23 cellular contexts compared by ENCODE assay signal in the genomic region with DNA sequence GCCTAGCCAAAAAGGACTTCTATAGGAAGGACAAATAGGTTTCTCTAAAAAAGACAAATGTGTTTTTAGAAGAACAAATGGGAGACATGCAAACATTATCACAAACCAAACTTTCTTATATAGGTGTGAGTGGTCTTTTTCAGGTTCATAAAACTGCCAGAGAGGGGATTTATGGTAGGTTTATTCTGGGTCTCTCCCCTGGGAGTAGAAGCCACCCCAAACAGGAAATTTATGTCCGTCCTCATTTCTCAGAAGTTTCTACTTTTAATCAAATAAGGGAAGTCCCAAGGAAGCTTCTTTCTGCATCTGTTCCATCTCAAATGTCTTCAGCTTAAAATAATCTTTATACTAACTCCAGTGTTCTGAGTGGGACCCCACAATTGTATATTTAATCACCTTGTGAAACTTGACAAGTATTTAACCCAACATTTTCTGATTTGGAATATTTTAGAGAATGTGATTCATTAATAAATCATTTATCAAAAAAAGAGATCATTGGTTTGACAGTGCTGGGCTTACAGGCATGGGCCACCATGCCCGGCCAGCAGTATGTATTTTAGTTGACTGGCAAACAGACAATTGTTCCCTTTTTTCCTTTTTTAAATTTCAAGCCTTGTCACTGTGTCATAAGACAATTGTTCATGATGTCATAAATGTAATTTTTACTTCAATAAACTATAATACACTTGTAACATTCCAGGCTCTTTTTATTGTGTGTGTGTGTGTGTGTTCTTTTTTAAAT. TPM values are rescaled to one million over a fixed set of nuclear protein-coding genes. Genes with fewer than 3 reads are reported as not detected.
DNase-seq lines count a peak whose midpoint lies in the region; ATAC-seq and TF ChIP-seq lines count a peak whose summit lies in the region.
"Had no signal": no experiment of that assay in that cellular context is flagged by ENCODE, and none has a peak within 500 bp of the region (broad histone marks: within the 10 kb centered on the region; RNA-seq: fewer than 3 reads in every experiment).

No MANE protein-coding gene starts in this region.

- H3K27ac ChIP-seq in HCT116 (ENCODE audit: low read depth, low read length) = no peak overlapping the region
- H3K27ac ChIP-seq: C4-2B, cardiac muscle cell, gastroesophageal sphincter, neutrophil, SJCRH30, tibial artery had no signal

- H4K20me1 ChIP-seq in HCT116 (ENCODE audit: insufficient read depth) = no peaks in the 10 kb centered on the region

- H3K4me1 ChIP-seq in HCT116 (ENCODE audit: control insufficient read depth in 1 of 2, insufficient read depth in 2 of 2, low read length in 2 of 2) = peaks cover 0 to 13% of the 10 kb centered on the region in 2 experiments; a peak in 2 of 4 replicates
- H3K4me1 ChIP-seq: SJCRH30 had no signal

- no peak for TF ChIP-seq RAD21 in HCT116 (IDR thresholded peaks at IDR 0.05; ENCODE audit: low read depth)

- H3K36me3 ChIP-seq in HCT116 (ENCODE audit: control insufficient read depth in 1 of 2, insufficient read depth in 2 of 2, low read length in 2 of 2) = no peaks in the 10 kb centered on the region
- H3K36me3 ChIP-seq: cardiac muscle cell, gastroesophageal sphincter, neutrophil, SJCRH30, tibial artery had no signal

- H3K9me3 Mint-ChIP-seq in activated CD8-positive, alpha-beta T cell treated with anti-CD3 and anti-CD28 coated beads for 36 hours = no peaks in the 10 kb centered on the region
- H3K9me3 Mint-ChIP-seq in activated CD8-positive, alpha-beta T cell treated with anti-CD3 and anti-CD28 coated beads, Interleukin-2, amount 10 ng/mL, durations not matched to agents 7 days and 5 days (ENCODE audit: insufficient read depth) = no peaks in the 10 kb centered on the region
- H3K9me3 Mint-ChIP-seq in nephron progenitor cell (peaks cover 3% of the 10 kb centered on the region), HFFc6 (no peaks in the 10 kb centered on the region)
- H3K9me3 Mint-ChIP-seq: activated T-helper 2 cell treated with anti-CD3 and anti-CD28 coated beads, Interferon-gamma antibody, Interleukin-2, Interleukin-4, amounts not matched to agents 10 μg/mL and 5 μg/mL and 100 μg/mL, durations not matched to agents 14 hours and 24 hours and 36 hours had no signal

- intact Hi-C loops in activated CD8-positive, alpha-beta T cell treated with anti-CD3 and anti-CD28 coated beads for 36 hours (cut with micrococcal nuclease) = no loop called here
- intact Hi-C loops in HCT116 (cut with micrococcal nuclease) = no loop called here

- H3K27me3 Mint-ChIP-seq in activated CD8-positive, alpha-beta T cell treated with anti-CD3 and anti-CD28 coated beads for 36 hours = no peaks in the 10 kb centered on the region
- H3K27me3 Mint-ChIP-seq in activated CD8-positive, alpha-beta T cell treated with anti-CD3 and anti-CD28 coated beads, Interleukin-2, amount 10 ng/mL, durations not matched to agents 7 days and 5 days (ENCODE audit: low read depth) = no peaks in the 10 kb centered on the region
- H3K27me3 Mint-ChIP-seq in nephron progenitor cell (ENCODE audit: low read depth, poor library complexity) (peaks cover 8% of the 10 kb centered on the region), HFFc6 (ENCODE audit: insufficient read depth) (no peaks in the 10 kb centered on the region; the same call in 1 of the 2 replicates)
- H3K27me3 Mint-ChIP-seq: activated CD8-positive, alpha-beta memory T cell treated with anti-CD3 and anti-CD28 coated beads, Interleukin-2, amount 10 ng/mL, durations not matched to agents 7 days and 5 days had no signal

- ATAC-seq in activated CD8-positive, alpha-beta T cell treated with anti-CD3 and anti-CD28 coated beads for 36 hours = no peak
- ATAC-seq in activated CD8-positive, alpha-beta T cell treated with anti-CD3 and anti-CD28 coated beads, Interleukin-2, amount 10 ng/mL, durations not matched to agents 7 days and 5 days = no peak
- ATAC-seq in HCT116 = no peak
- no peak for ATAC-seq in GM21526 (IDR thresholded peaks at IDR 0.05; ENCODE audit: low FRiP score, unreplicated experiment)
- ATAC-seq: activated CD4-positive, CD25-positive, alpha-beta regulatory T cell treated with anti-CD3 and anti-CD28 coated beads, Interleukin-2, amount 50 U/mL, for 24 hours; activated CD8-positive, alpha-beta memory T cell treated with anti-CD3 and anti-CD28 coated beads, Interleukin-2, amount 10 ng/mL, durations not matched to agents 7 days and 5 days; gastroesophageal sphincter; mucosa of descending colon; PC-3 had no signal

- H3K36me3 Mint-ChIP-seq in activated CD8-positive, alpha-beta T cell treated with anti-CD3 and anti-CD28 coated beads for 36 hours (ENCODE audit: low read depth) = no peaks in the 10 kb centered on the region
- peaks cover 6% of the 10 kb centered on the region for H3K36me3 Mint-ChIP-seq in activated CD8-positive, alpha-beta T cell treated with anti-CD3 and anti-CD28 coated beads, Interleukin-2, amount 10 ng/mL, durations not matched to agents 7 days and 5 days (ENCODE audit: low read depth)
- H3K36me3 Mint-ChIP-seq in nephron progenitor cell (ENCODE audit: low read depth) (peaks cover 6% of the 10 kb centered on the region), HFFc6 (ENCODE audit: low read depth) (no peaks in the 10 kb centered on the region)
- H3K36me3 Mint-ChIP-seq: activated CD8-positive, alpha-beta memory T cell treated with anti-CD3 and anti-CD28 coated beads, Interleukin-2, amount 10 ng/mL, durations not matched to agents 7 days and 5 days had no signal

- 0 out of 2 replicates have a peak, but pooled peaks cover 8% of the 10 kb centered on the region for H3K79me2 ChIP-seq in HCT116 (ENCODE audit: insufficient read depth, low read length)

- no peak overlapping the region for H3K4me3 ChIP-seq in HCT116 (replicated peaks in 1 of 2; ENCODE audit: low read depth in 1 of 2, low read length in 2 of 2)
- H3K4me3 ChIP-seq: cardiac muscle cell, gastroesophageal sphincter, mucosa of descending colon, SJCRH30, tibial artery had no signal

- no peaks in the 10 kb centered on the region for H3K9me2 ChIP-seq in HCT116 (ENCODE audit: insufficient read depth)

- H3K27me3 ChIP-seq in HCT116 (ENCODE audit: insufficient read depth, low read length) = no peaks in the 10 kb centered on the region
- H3K27me3 ChIP-seq: cardiac muscle cell, gastroesophageal sphincter, neutrophil, SJCRH30, tibial artery had no signal

- no peak for TF ChIP-seq POLR2A in HCT116 (IDR thresholded peaks at IDR 0.05; ENCODE audit: borderline replicate concordance, extremely low read depth, insufficient read depth, insufficient read length)

- no peak overlapping the region for H3K9ac ChIP-seq in HCT116 (ENCODE audit: low read length)

- peak overlapping the region; percentile 31; the same call in 1 of the 2 replicates for H3K4me2 ChIP-seq in HCT116 (ENCODE audit: low read length)

- no peak for DNase-seq in activated CD8-positive, alpha-beta T cell treated with anti-CD3 and anti-CD28 coated beads for 36 hours
- DNase-seq in activated CD8-positive, alpha-beta T cell treated with anti-CD3 and anti-CD28 coated beads, Interleukin-2, amount 10 ng/mL, durations not matched to agents 7 days and 5 days = no peak
- DNase-seq in HCT116 (ENCODE audit: low read depth, low spot score) (no peak), NAMALWA (ENCODE audit: low spot score) (peak; percentile 54), nephron progenitor cell (no peak), HFFc6 (no peak)
- DNase-seq in activated naive CD4-positive, alpha-beta T cell treated with Interleukin-2 at 50 U/mL for 16 hours = no peak
- DNase-seq: activated CD8-positive, alpha-beta memory T cell treated with anti-CD3 and anti-CD28 coated beads, Interleukin-2, amount 10 ng/mL, durations not matched to agents 7 days and 5 days; IMR-90; mucosa of descending colon; NCI-H1105; NCI-H2107; NCI-H526; PC-3; SJCRH30; tibial artery had no signal

- H3K27ac Mint-ChIP-seq in activated CD8-positive, alpha-beta T cell treated with anti-CD3 and anti-CD28 coated beads for 36 hours = peak overlapping the region; percentile 25
- no peak overlapping the region for H3K27ac Mint-ChIP-seq in activated CD8-positive, alpha-beta T cell treated with anti-CD3 and anti-CD28 coated beads, Interleukin-2, amount 10 ng/mL, durations not matched to agents 7 days and 5 days
- H3K27ac Mint-ChIP-seq in nephron progenitor cell = peak overlapping the region; percentile 66
- no peak overlapping the region for H3K27ac Mint-ChIP-seq in HFFc6
- H3K27ac Mint-ChIP-seq: activated CD8-positive, alpha-beta memory T cell treated with anti-CD3 and anti-CD28 coated beads, Interleukin-2, amount 10 ng/mL, durations not matched to agents 7 days and 5 days; activated T-helper 2 cell treated with anti-CD3 and anti-CD28 coated beads, Interferon-gamma antibody, Interleukin-2, Interleukin-4, amounts not matched to agents 10 μg/mL and 5 μg/mL and 100 μg/mL, durations not matched to agents 14 hours and 24 hours and 36 hours had no signal

- no peak overlapping the region for H3K4me3 Mint-ChIP-seq in activated CD8-positive, alpha-beta T cell treated with anti-CD3 and anti-CD28 coated beads for 36 hours
- no peak overlapping the region for H3K4me3 Mint-ChIP-seq in activated CD8-positive, alpha-beta T cell treated with anti-CD3 and anti-CD28 coated beads, Interleukin-2, amount 10 ng/mL, durations not matched to agents 7 days and 5 days
- H3K4me3 Mint-ChIP-seq in nephron progenitor cell (no peak overlapping the region), HFFc6 (no peak overlapping the region)
- H3K4me3 Mint-ChIP-seq: activated CD8-positive, alpha-beta memory T cell treated with anti-CD3 and anti-CD28 coated beads, Interleukin-2, amount 10 ng/mL, durations not matched to agents 7 days and 5 days had no signal

- no peak for TF ChIP-seq CTCF in activated CD8-positive, alpha-beta T cell treated with anti-CD3 and anti-CD28 coated beads for 36 hours (IDR thresholded peaks at IDR 0.05)
- TF ChIP-seq CTCF in HCT116 (IDR thresholded peaks at IDR 0.05 in 2 of 3, conservative IDR thresholded peaks at IDR 0.05 in 1 of 3; ENCODE audit: borderline replicate concordance in 1 of 3, insufficient read depth in 1 of 3, low read depth in 2 of 3, low read length in 2 of 3) (no peak), nephron progenitor cell (IDR thresholded peaks at IDR 0.05) (no peak), HFFc6 (IDR thresholded peaks at IDR 0.05) (no peak)

- peaks cover 7% of the 10 kb centered on the region for H3K4me1 Mint-ChIP-seq in activated CD8-positive, alpha-beta T cell treated with anti-CD3 and anti-CD28 coated beads for 36 hours (ENCODE audit: low read depth)
- peaks cover 7% of the 10 kb centered on the region for H3K4me1 Mint-ChIP-seq in activated CD8-positive, alpha-beta T cell treated with anti-CD3 and anti-CD28 coated beads, Interleukin-2, amount 10 ng/mL, durations not matched to agents 7 days and 5 days (ENCODE audit: low read depth)
- peaks cover 8% of the 10 kb centered on the region for H3K4me1 Mint-ChIP-seq in nephron progenitor cell
- peaks cover 6% of the 10 kb centered on the region; the same call in 1 of the 2 replicates for H3K4me1 Mint-ChIP-seq in HFFc6 (ENCODE audit: low read depth)

- H3K9me3 ChIP-seq in HCT116 (ENCODE audit: control insufficient read depth in 1 of 2, insufficient read depth in 1 of 2, low read depth in 1 of 2, low read length in 2 of 2) = no peaks in the 10 kb centered on the region
- H3K9me3 ChIP-seq: gastroesophageal sphincter, mucosa of descending colon, neutrophil, SJCRH30, tibial artery had no signal

- BruUV-seq in HCT116 (replicated peaks; lab: Mats Ljungman, UMichigan) = no TSS peak

- POLR2A ChIA-PET in activated CD8-positive, alpha-beta T cell treated with anti-CD3 and anti-CD28 coated beads for 36 hours (lab: Charles Lee) = interaction anchor here (1.5 kb wide), 1 partner anchor 13 kb away, joined by 7 read pairs; no protein-coding TSS in a partner anchor
- POLR2A ChIA-PET in activated CD8-positive, alpha-beta T cell treated with anti-CD3 and anti-CD28 coated beads, Interleukin-2, amount 10 ng/mL, durations not matched to agents 7 days and 5 days (lab: Charles Lee) = no interaction called here
- POLR2A ChIA-PET in HCT116 (lab: Charles Lee) = no interaction called here

- H2AFZ ChIP-seq in HCT116 (ENCODE audit: low read depth, low read length, poor library complexity, severe bottlenecking) = no peak overlapping the region

- RAD21 ChIA-PET in HCT116 (lab: Charles Lee; ENCODE audit: low non-redundant PET in 1 of 2, low total read pairs in 2 of 2, uncharacterized antibody in 2 of 2, unreplicated experiment in 2 of 2) = no interaction called here

- CTCF ChIA-PET in activated CD8-positive, alpha-beta T cell treated with anti-CD3 and anti-CD28 coated beads for 36 hours (lab: Charles Lee) = no interaction called here
- CTCF ChIA-PET in activated CD8-positive, alpha-beta T cell treated with anti-CD3 and anti-CD28 coated beads, Interleukin-2, amount 10 ng/mL, durations not matched to agents 7 days and 5 days (lab: Charles Lee) = no interaction called here
- CTCF ChIA-PET in HCT116 (lab: Charles Lee) = no interaction called here

RNA-seq across cellular contexts. Expression of gene GLDC, which starts 44.5 kb away (rescaled TPM):
- 1 to 10 TPM in 1 of 2 experiments, under 1 TPM in 1; 0.63 to 1.3 TPM for total RNA-seq in activated CD8-positive, alpha-beta T cell treated with anti-CD3 and anti-CD28 coated beads for 36 hours
- under 1 TPM; 0.34 to 0.58 TPM for total RNA-seq in activated CD8-positive, alpha-beta T cell treated with anti-CD3 and anti-CD28 coated beads, Interleukin-2, amount 10 ng/mL, durations not matched to agents 7 days and 5 days
- 4.9 TPM for total RNA-seq in HCT116 (2021; ENCODE audit: unreplicated experiment)
- 3.3 and 5.6 TPM in 2 replicates for polyA plus RNA-seq in HCT116 (2012)
- total RNA-seq in HFFc6 (2021; fragmentation: NEBNext Ultra II Directional; extraction: Animal tissue kit (Norgen Biotek cat#: 25700)) = under 1 TPM; 0.12 to 0.41 (median 0.23) TPM
- total RNA-seq: SJCRH30 had no signal

Comparison
In these comparisons a context has a peak if more than half of its experiments do, and no peak if none do; other contexts are left out.
1. H3K27ac Mint-ChIP-seq: peak in activated CD8-positive, alpha-beta T cell treated with anti-CD3 and anti-CD28 coated beads for 36 hours (single experiment) and nephron progenitor cell (single experiment); none in activated CD8-positive, alpha-beta T cell treated with anti-CD3 and anti-CD28 coated beads, Interleukin-2, amount 10 ng/mL, durations not matched to agents 7 days and 5 days (single experiment) and HFFc6 (single experiment).